In genomic region chr11:10606536-10607208, GRCh38 we compare ENCODE assay signal across 8 cellular contexts.
DNase-seq lines count a peak whose midpoint lies in the region; ATAC-seq and TF ChIP-seq lines count a peak whose summit lies in the region.

No MANE protein-coding gene starts in this region.

- no peaks in the 10 kb centered on the region for H3K9me3 ChIP-seq in neutrophil

- H3K27me3 ChIP-seq in neutrophil: no peaks in the 10 kb centered on the region

- peak; percentile 76 for ATAC-seq in GM18867 (IDR thresholded peaks at IDR 0.05; ENCODE audit: unreplicated experiment)
- ATAC-seq in HG03571 (IDR thresholded peaks at IDR 0.05; ENCODE audit: unreplicated experiment): peak; percentile 61

- DNase-seq in HuH-7 (ENCODE audit: low spot score): no peak
- no peak for DNase-seq in NCI-H1092 (lab: John Stamatoyannopoulos, UW)
- DNase-seq in stimulated activated naive CD4-positive, alpha-beta T cell (lab: John Stamatoyannopoulos, UW): no peak
- no peak for DNase-seq in iPS-NIHi11 (ENCODE audit: low spot score)

- peaks cover 13% of the 10 kb centered on the region for H3K36me3 ChIP-seq in neutrophil

- peak overlapping the region; percentile 37 for H3K4me3 Mint-ChIP-seq in dendritic cell treated with granulocyte-macrophage colony-stimulating factor and Interleukin-4, amounts not matched to agents 40 ng/mL and 50 ng/mL, for 4 days

- no peaks in the 10 kb centered on the region for H3K36me3 Mint-ChIP-seq in dendritic cell treated with granulocyte-macrophage colony-stimulating factor and Interleukin-4, amounts not matched to agents 40 ng/mL and 50 ng/mL, for 4 days (ENCODE audit: low read depth)

- TF ChIP-seq CTCF in neutrophil (IDR thresholded peaks at IDR 0.05): peak; percentile 13

- H3K4me3 ChIP-seq in neutrophil (ENCODE audit: low read depth in 1 of 2, low read length in 1 of 2): peak overlapping the region; percentile 68 to 89

- intact Hi-C loops in dendritic cell treated with granulocyte-macrophage colony-stimulating factor and Interleukin-4, amounts not matched to agents 40 ng/mL and 50 ng/mL, for 4 days (cut with micrococcal nuclease): no loop called here

- H3K27me3 Mint-ChIP-seq in dendritic cell treated with granulocyte-macrophage colony-stimulating factor and Interleukin-4, amounts not matched to agents 40 ng/mL and 50 ng/mL, for 4 days: peaks cover 17% of the 10 kb centered on the region

- peak overlapping the region; percentile 98 for H3K27ac ChIP-seq in neutrophil

- H3K27ac Mint-ChIP-seq in dendritic cell treated with granulocyte-macrophage colony-stimulating factor and Interleukin-4, amounts not matched to agents 40 ng/mL and 50 ng/mL, for 4 days: peak overlapping the region; percentile 75

- H3K4me1 ChIP-seq in neutrophil (ENCODE audit: control insufficient read depth in 1 of 2, insufficient read depth in 1 of 2, low read depth in 1 of 2, low read length in 1 of 2): peaks cover 100% of the 10 kb centered on the region in 2 experiments

- peaks cover 87% of the 10 kb centered on the region for H3K4me1 Mint-ChIP-seq in dendritic cell treated with granulocyte-macrophage colony-stimulating factor and Interleukin-4, amounts not matched to agents 40 ng/mL and 50 ng/mL, for 4 days (ENCODE audit: low read depth)

- H3K9me3 Mint-ChIP-seq in dendritic cell treated with granulocyte-macrophage colony-stimulating factor and Interleukin-4, amounts not matched to agents 40 ng/mL and 50 ng/mL, for 4 days: no peaks in the 10 kb centered on the region
